In the genomic region with DNA sequence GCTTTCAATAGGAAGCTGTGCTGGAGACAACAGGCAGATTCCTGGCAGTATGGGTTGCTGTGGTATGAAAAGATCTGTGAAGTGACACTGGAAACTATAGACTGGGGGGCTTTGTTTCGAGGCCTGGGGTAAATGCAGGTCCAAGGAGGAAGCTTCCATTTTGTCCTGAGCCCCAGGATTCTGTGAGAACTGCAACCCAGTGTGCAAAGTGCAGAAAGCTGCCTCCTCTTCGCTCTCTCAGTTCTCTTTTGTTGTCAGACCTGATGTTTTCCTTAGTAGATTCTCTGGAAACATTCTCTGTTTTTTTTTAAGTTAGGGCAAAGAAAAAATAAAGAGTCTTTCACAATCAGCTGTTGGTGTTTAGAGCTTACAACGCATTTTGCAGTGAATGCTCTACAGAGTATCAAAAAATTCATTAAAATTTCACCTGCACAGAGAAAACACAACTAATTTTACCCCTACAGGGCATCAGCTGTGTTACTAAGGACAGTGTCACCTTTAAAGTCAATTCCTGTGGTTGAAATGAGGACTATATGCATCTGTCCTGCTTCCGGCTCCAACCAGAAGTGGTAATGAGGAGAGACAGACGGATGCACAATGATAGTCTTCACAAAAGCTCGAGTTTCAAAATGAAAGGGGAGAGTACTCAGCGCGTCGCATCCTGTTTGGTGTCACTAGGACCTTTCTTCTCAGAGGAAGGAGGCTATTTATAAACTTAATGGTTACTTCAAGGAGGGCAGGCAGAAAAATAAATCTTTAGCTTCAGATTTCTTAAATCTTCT, we compare ENCODE assay signal across 1 cellular context.
TF ChIP-seq lines count a peak whose summit lies in the region.

No MANE protein-coding gene starts in this region.

TF ChIP-seq in IMR-90, 13 proteins besides CTCF, POLR2A, EP300 and RAD21 (continued from another document):
- TF ChIP-seq MAZ (IDR thresholded peaks at IDR 0.05; ENCODE audit: borderline replicate concordance, low read depth, low read length) (no peak), FOS (IDR thresholded peaks at IDR 0.05; ENCODE audit: low read depth, low read length) (no peak), CEBPB (IDR thresholded peaks at IDR 0.05; ENCODE audit: low read depth, low read length) (no peak)
